ENCODE assay signal across 10 cellular contexts in genomic region chr1:30083800-30084464, GRCh38.
DNase-seq lines count a peak whose midpoint lies in the region; ATAC-seq, FAIRE-seq and TF ChIP-seq lines count a peak whose summit lies in the region.
"Had no signal": no experiment of that assay in that cellular context is flagged by ENCODE, and none has a peak within 500 bp of the region (broad histone marks: within the 10 kb centered on the region; RNA-seq: fewer than 3 reads in every experiment).

No MANE protein-coding gene starts in this region.

- H2BK5ac ChIP-seq in neuronal stem cell (ENCODE audit: low read length), result peak overlapping the region; percentile 21

- H2AFZ ChIP-seq in neuronal stem cell (ENCODE audit: low read length), result no peak overlapping the region

- no peak overlapping the region for H4K8ac ChIP-seq in neuronal stem cell (ENCODE audit: low read depth, low read length)

- DNase-seq in BJ (ENCODE audit: low read depth) (peak; percentile 26), RCC 7860 (ENCODE audit: low spot score) (peak; percentile 72), fibroblast of gingiva (ENCODE audit: low read depth) (peak; percentile 33), neuronal stem cell (ENCODE audit: low spot score) (no peak), SHP77 (lab: John Stamatoyannopoulos, UW) (no peak)
- DNase-seq in activated CD4-positive, alpha-beta T cell treated with anti-CD3 and anti-CD28 coated beads, Interleukin-2, amount 50 U/mL, for 48 hours, result no peak
- no peak for DNase-seq in activated T-cell treated with anti-CD3 and anti-CD28 coated beads, Interleukin-2, amount 50 U/mL, for 1 hour
- DNase-seq: DMS53, OCI-M1 had no signal

- H3K4me2 ChIP-seq in neuronal stem cell (ENCODE audit: insufficient read depth, low read length, poor library complexity, severe bottlenecking), result no peak overlapping the region

- POLR2A ChIA-PET in BJ (lab: Charles Lee), result no interaction called here

- H2BK15ac ChIP-seq in neuronal stem cell (ENCODE audit: low read length), result peak overlapping the region; percentile 41

- H4K91ac ChIP-seq in neuronal stem cell (ENCODE audit: low read depth, low read length, poor library complexity), result no peak overlapping the region

- H3K9me3 ChIP-seq in neuronal stem cell (replicated peaks in 1 of 2; ENCODE audit: control insufficient read depth in 2 of 2, insufficient read depth in 1 of 2, low read depth in 1 of 2, low read length in 2 of 2), result no peaks in the 10 kb centered on the region

- peak overlapping the region; percentile 81 for H2AK5ac ChIP-seq in neuronal stem cell (ENCODE audit: low read depth, low read length)

- TF ChIP-seq POLR2A in GM18505 (IDR thresholded peaks at IDR 0.05; ENCODE audit: borderline replicate concordance, extremely low read depth, insufficient read depth, insufficient read length), result no peak

- H3K27ac ChIP-seq in neuronal stem cell (replicated peaks; ENCODE audit: low read length), result no peak overlapping the region

- no peak overlapping the region for H2BK12ac ChIP-seq in neuronal stem cell (ENCODE audit: low read length)

- no peak overlapping the region for H3K9ac ChIP-seq in neuronal stem cell (ENCODE audit: low read depth, low read length, poor library complexity)

- H3K4me3 ChIP-seq in BJ (ENCODE audit: low read depth, low read length) (no peak overlapping the region), neuronal stem cell (ENCODE audit: low read length in 2 of 2) (no peak overlapping the region)

- H3K4ac ChIP-seq in neuronal stem cell (ENCODE audit: low read length), result peak overlapping the region; percentile 47

- FAIRE-seq in RCC 7860 (lab: Jason Lieb, UNC), result peak; percentile 77

- H3K18ac ChIP-seq in neuronal stem cell (ENCODE audit: low read length), result peak overlapping the region; percentile 74

- H3K4me1 ChIP-seq in neuronal stem cell (ENCODE audit: control insufficient read depth in 2 of 2, insufficient read depth in 1 of 2, low read depth in 1 of 2, low read length in 2 of 2), result peaks cover 0 to 15% of the 10 kb centered on the region in 2 donors

- CTCF ChIA-PET in BJ (lab: Yijun Ruan, JAX), result interaction anchor here (1.0 to 2.0 kb wide), 6 partner anchors 14 to 624 kb away, joined by 3 to 5 read pairs (median 3); no protein-coding TSS in a partner anchor

- peak overlapping the region; percentile 77 for H3K23ac ChIP-seq in neuronal stem cell (ENCODE audit: low read depth, low read length, poor library complexity)

- H3K79me1 ChIP-seq in neuronal stem cell (ENCODE audit: low read depth, low read length), result no peaks in the 10 kb centered on the region

- no CpG with 5 or more reads among the region's 11 CpGs for WGBS in neuronal stem cell (ENCODE audit: extremely low coverage in 2 of 2, insufficient read length in 2 of 2, insufficient replicate concordance in 1 of 2), 2 donors

- H3K27me3 ChIP-seq in BJ (ENCODE audit: control insufficient read depth, insufficient read depth, low read length), result no peaks in the 10 kb centered on the region
- no peaks in the 10 kb centered on the region for H3K27me3 ChIP-seq in neuronal stem cell (ENCODE audit: control insufficient read depth in 3 of 3, insufficient read depth in 3 of 3, low read depth in 1 of 3, low read length in 3 of 3)

- no peak for ATAC-seq in GM18505 (IDR thresholded peaks at IDR 0.05; ENCODE audit: unreplicated experiment)

- TF ChIP-seq CTCF in BJ (IDR thresholded peaks at IDR 0.05; ENCODE audit: insufficient read depth, low read depth, low read length), result no peak

- H2BK120ac ChIP-seq in neuronal stem cell (ENCODE audit: low read depth, low read length), result peak overlapping the region; percentile 95

- H3K36me3 ChIP-seq in BJ (ENCODE audit: control insufficient read depth, insufficient read depth, low read length), result no peaks in the 10 kb centered on the region
- H3K36me3 ChIP-seq in neuronal stem cell (replicated peaks in 1 of 2; ENCODE audit: control insufficient read depth in 2 of 2, insufficient read depth in 2 of 2, low read length in 2 of 2), result no peaks in the 10 kb centered on the region

- no peak overlapping the region for H3K14ac ChIP-seq in neuronal stem cell (ENCODE audit: low read length)

Comparison
In these comparisons a context has a peak if more than half of its experiments do, and no peak if none do; other contexts are left out.
1. DNase-seq: peak in BJ (single experiment), RCC 7860 (single experiment) and fibroblast of gingiva (single experiment); none in neuronal stem cell (single experiment), activated CD4-positive, alpha-beta T cell treated with anti-CD3 and anti-CD28 coated beads, Interleukin-2, amount 50 U/mL, for 48 hours (0 of 2), SHP77 (0 of 2) and activated T-cell treated with anti-CD3 and anti-CD28 coated beads, Interleukin-2, amount 50 U/mL, for 1 hour (single experiment).